ENCODE assay signal across 10 cellular contexts in the genomic region with DNA sequence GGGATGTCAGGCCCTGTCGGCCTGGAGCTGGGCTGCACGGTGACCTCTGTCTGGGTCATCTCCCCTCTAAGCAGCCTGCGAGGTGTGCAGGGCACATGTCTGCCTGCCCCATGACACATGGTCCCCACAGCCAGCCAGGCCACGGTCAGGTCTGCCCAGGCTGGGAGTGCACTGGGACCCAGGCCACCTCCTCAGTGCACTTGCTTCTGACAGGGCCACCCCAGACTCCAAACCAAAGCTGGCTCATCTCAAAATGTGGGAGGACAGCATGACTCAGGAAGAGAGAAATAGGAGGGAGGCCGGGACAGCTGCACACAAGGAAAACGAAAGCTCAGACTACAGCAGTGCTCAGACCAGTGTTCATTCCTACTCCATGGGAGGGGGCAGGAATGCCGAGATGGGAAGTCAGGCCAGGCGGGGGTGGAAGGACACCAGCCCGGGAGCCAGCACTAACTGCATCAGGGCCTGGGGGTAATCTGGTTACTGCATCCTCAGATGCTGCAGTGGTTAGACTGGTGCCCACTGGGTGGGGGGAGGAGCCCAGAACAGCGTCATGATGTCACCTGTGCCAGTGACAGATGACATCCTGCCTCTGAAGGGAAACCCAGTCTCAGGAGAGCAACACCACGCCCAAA. TPM values are rescaled to one million over a fixed set of nuclear protein-coding genes. Genes with fewer than 3 reads are reported as not detected.
DNase-seq lines count a peak whose midpoint lies in the region; ATAC-seq and TF ChIP-seq lines count a peak whose summit lies in the region.
"Had no signal": no experiment of that assay in that cellular context is flagged by ENCODE, and none has a peak within 500 bp of the region (broad histone marks: within the 10 kb centered on the region; RNA-seq: fewer than 3 reads in every experiment).

No MANE protein-coding gene starts in this region.

- TF ChIP-seq POLR2A in ovary (IDR thresholded peaks at IDR 0.05), result no peak

- H3K27me3 ChIP-seq in ovary, result peaks cover 6% of the 10 kb centered on the region

- 6 to 11% (median 7%) methylated on average over 8 to 11 of the region's 11 CpGs for WGBS in ovary, 3 donors

- no peak overlapping the region for H3K9ac ChIP-seq in SK-N-MC (ENCODE audit: insufficient read length)

- no peak for TF ChIP-seq EP300 in ovary (IDR thresholded peaks at IDR 0.05)

- H3K4me1 ChIP-seq in ovary (ENCODE audit: insufficient read depth), result peaks cover 15% of the 10 kb centered on the region

- H3K4me3 ChIP-seq in SK-N-MC, result no peak overlapping the region
- H3K4me3 ChIP-seq in ovary, result no peak overlapping the region

- H3K27ac ChIP-seq in SK-N-MC (peak overlapping the region; percentile 62; the same call in 1 of the 2 replicates), ovary (peak overlapping the region; percentile 30 to 55)

- no peak for ATAC-seq in HG02588 (IDR thresholded peaks at IDR 0.05; ENCODE audit: unreplicated experiment)
- no peak for ATAC-seq in GM21423 (IDR thresholded peaks at IDR 0.05; ENCODE audit: unreplicated experiment)

- intact Hi-C loops in ovary (cut with DNase I), result loop anchor here in 1 of 4 donors (10.0 kb wide), 1 partner anchor 468 kb away; no protein-coding TSS in a partner anchor

- no peak for TF ChIP-seq CTCF in ovary (IDR thresholded peaks at IDR 0.05)

- DNase-seq in ELR (ENCODE audit: low read depth) (peak; percentile 66), SK-N-MC (ENCODE audit: low read depth, low spot score) (no peak), fibroblast of the conjunctiva (ENCODE audit: low read depth) (peak; percentile 37), ovary (peak; percentile 63 to 79 (median 75)), DMS153 treated with DMSO at 0.1 percent for 48 hours (lab: John Stamatoyannopoulos, UW; ENCODE audit: unreplicated experiment) (no peak), HUDEP-2 (lab: John Stamatoyannopoulos, UW; ENCODE audit: unreplicated experiment in 76 of 76) (no peak)
- DNase-seq: NCI-H1105 treated with DMSO at 0.1 percent for 48 hours had no signal

- H3K36me3 ChIP-seq in SK-N-MC (ENCODE audit: insufficient read depth, low read length), result peaks cover 30% of the 10 kb centered on the region
- H3K36me3 ChIP-seq in ovary, result no peaks in the 10 kb centered on the region

- H3K9me3 ChIP-seq in SK-N-MC (ENCODE audit: low read depth, low read length), result no peaks in the 10 kb centered on the region; the same call in 1 of the 2 replicates
- no peaks in the 10 kb centered on the region for H3K9me3 ChIP-seq in ovary

RNA-seq across cellular contexts. Expression of gene P2RX2, which starts 4.0 kb away (rescaled TPM):
- total RNA-seq in ovary, result 1 to 10 TPM in 1 of 7 donors, under 1 TPM in 1, not detected in 5; 0.45 to 1.1 TPM
- under 1 TPM in 1 of 2 donors, not detected in 1; 0.11 TPM for polyA plus RNA-seq in ovary
- total RNA-seq: lung microvascular endothelial cell had no signal

RNA-seq across cellular contexts. Expression of gene LRCOL1, which starts 12.2 kb away (rescaled TPM):
- total RNA-seq in ovary, result under 1 TPM in 3 of 7 donors, not detected in 4; 0.61 to 0.71 (median 0.65) TPM
- under 1 TPM in 1 of 2 donors, not detected in 1; 0.11 TPM for polyA plus RNA-seq in ovary

Comparison
In these comparisons a context has a peak if more than half of its experiments do, and no peak if none do; other contexts are left out.
1. DNase-seq: peak in ELR (single experiment), fibroblast of the conjunctiva (single experiment) and ovary (5 of 5); none in SK-N-MC (single experiment), DMS153 treated with DMSO at 0.1 percent for 48 hours (single experiment) and HUDEP-2 (0 of 76).